In the genomic region with DNA sequence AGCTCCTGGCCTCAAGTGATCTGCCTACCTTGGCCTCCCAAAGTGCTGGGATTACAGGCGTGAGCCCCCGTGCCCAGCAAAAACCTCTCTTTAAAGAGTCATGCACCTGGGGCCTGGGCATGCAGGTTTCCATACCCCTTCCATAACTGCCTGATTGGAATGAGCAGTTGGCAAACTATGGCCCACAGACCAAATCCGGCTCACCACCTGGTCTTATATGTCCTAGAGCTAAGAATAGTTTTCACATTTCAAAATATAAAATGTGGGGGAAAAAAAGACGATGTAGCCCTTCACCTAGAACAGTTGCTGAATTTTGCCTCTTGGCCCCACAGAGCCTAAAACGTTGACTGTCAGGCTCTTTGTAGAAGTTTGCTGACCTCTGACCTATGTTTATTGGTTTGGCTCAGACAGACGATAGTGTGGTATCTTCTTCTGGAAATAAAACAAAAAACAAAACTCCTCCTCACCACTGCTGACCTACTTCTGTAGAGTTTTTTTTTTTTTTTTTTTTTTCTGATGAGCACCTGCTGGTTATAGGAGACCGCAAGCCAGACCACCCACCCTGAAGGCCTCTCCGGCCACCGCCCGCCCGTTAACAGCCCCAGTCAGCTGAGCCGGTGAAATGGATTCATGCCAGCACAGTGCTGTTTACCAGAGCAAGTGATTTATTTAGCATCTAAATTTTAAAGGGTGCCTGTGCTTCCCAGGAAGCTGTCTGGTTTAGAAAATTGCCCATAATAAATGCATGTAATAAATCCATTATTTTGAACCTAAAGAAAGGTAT, we compare ENCODE assay signal across 17 cellular contexts. TPM values are rescaled to one million over a fixed set of nuclear protein-coding genes. Genes with fewer than 3 reads are reported as not detected.
"Had no signal": no experiment of that assay in that cellular context is flagged by ENCODE, and none has a peak within 500 bp of the region (broad histone marks: within the 10 kb centered on the region; RNA-seq: fewer than 3 reads in every experiment).

No MANE protein-coding gene starts in this region.

- H3K4me3 ChIP-seq: mucosa of descending colon, sigmoid colon, stomach had no signal

- H3K27me3 Mint-ChIP-seq: activated naive CD8-positive, alpha-beta T cell treated with anti-CD3 and anti-CD28 coated beads for 36 hours; naive thymus-derived CD8-positive, alpha-beta T cell had no signal

- ATAC-seq: esophagus mucosa; left colon; mucosa of descending colon; naive thymus-derived CD8-positive, alpha-beta T cell had no signal

- H3K36me3 ChIP-seq: brain microvascular endothelial cell, sigmoid colon, stomach had no signal

- DNase-seq: activated effector memory CD4-positive, alpha-beta T cell treated with Interleukin-2 at 50 U/mL for 16 hours; activated naive CD8-positive, alpha-beta T cell treated with anti-CD3 and anti-CD28 coated beads for 36 hours; activated T-cell treated with anti-CD3 and anti-CD28 coated beads, Interleukin-2, amount 50 U/mL, for 1 hour; brain microvascular endothelial cell; dermis blood vessel endothelial cell; glutamatergic neuron; immature natural killer cell; left colon; mammary epithelial cell; mucosa of descending colon; naive thymus-derived CD8-positive, alpha-beta T cell; sigmoid colon; stimulated activated CD4-positive, alpha-beta T cell treated with anti-CD3 and anti-CD28 coated beads, Interleukin-12 subunit alpha, Interleukin-12 subunit beta, amount 100 ng/mL, for 4 hours; stomach had no signal

- H3K9me3 Mint-ChIP-seq: activated naive CD8-positive, alpha-beta T cell treated with anti-CD3 and anti-CD28 coated beads for 36 hours; immature natural killer cell had no signal

- H3K4me1 Mint-ChIP-seq: activated naive CD8-positive, alpha-beta T cell treated with anti-CD3 and anti-CD28 coated beads for 36 hours; immature natural killer cell had no signal

- H3K4me3 Mint-ChIP-seq: activated naive CD8-positive, alpha-beta T cell treated with anti-CD3 and anti-CD28 coated beads for 36 hours; immature natural killer cell; naive thymus-derived CD8-positive, alpha-beta T cell had no signal

- H3K9me3 ChIP-seq: mucosa of descending colon, sigmoid colon, stomach had no signal

- H3K27ac Mint-ChIP-seq: activated naive CD8-positive, alpha-beta T cell treated with anti-CD3 and anti-CD28 coated beads for 36 hours; immature natural killer cell; progenitor cell of endocrine pancreas had no signal

- H3K36me3 Mint-ChIP-seq: activated naive CD8-positive, alpha-beta T cell treated with anti-CD3 and anti-CD28 coated beads for 36 hours; immature natural killer cell; naive thymus-derived CD8-positive, alpha-beta T cell had no signal

- H3K4me1 ChIP-seq: stomach had no signal

- H3K27ac ChIP-seq: brain microvascular endothelial cell, sigmoid colon, stomach had no signal

RNA-seq across cellular contexts. Expression of a gene that starts 33.5 kb away (rescaled TPM):
- total RNA-seq: dermis blood vessel endothelial cell; esophagus mucosa; mammary epithelial cell; T-helper 2 cell treated with Interferon-gamma antibody and Interleukin-4, amounts not matched to agents 100 ng/mL and 5 ng/mL, for 36 hours had no signal
- polyA plus RNA-seq: immature natural killer cell, mammary epithelial cell had no signal
